In the genomic region with DNA sequence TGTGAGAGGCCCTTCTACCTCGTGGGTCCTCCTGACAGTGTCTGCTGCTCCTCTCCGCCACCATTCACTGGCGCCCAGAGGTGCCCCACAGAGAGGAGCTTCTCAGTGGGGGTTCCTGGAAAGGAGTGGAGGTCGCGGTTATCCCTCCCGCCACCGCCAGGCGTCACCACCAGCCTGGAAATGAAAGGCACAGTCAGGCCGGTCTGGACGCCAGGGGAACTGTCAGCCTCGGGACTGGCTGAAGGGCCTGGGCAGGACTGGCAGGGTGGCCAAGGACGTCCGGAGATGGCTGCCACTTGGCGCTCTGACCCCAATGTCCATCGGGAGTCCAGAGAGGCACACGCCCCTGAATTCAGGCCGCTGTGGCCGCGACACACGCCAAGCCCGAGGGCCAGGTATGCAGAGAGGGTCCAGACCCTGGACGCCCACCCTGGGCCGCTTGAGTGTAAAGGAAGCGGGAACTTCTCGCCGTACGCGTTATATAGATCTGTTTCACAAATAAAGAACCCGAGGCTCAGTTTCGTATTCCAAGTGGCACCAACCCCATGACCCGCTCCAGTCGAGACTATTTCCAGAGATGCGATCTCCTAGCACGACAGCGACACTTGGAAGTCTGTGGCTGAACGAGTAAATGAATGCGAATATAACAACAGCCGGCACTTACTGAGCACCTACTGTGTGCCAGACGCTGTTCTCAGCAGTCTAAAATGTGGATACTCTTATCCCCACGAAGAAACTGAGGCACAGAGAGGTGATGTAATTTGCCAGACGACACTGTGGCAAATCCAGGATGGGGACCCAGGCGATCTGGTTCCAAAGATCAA, we compare ENCODE assay signal across 8 cellular contexts. TPM values are rescaled to one million over a fixed set of nuclear protein-coding genes. Genes with fewer than 3 reads are reported as not detected.
DNase-seq lines count a peak whose midpoint lies in the region; ATAC-seq and TF ChIP-seq lines count a peak whose summit lies in the region.

No MANE protein-coding gene starts in this region.

- no peak overlapping the region for H3K27ac ChIP-seq in RWPE1

- H3K36me3 Mint-ChIP-seq in neural crest cell (ENCODE audit: low read depth), result no peaks in the 10 kb centered on the region

- peaks cover 20% of the 10 kb centered on the region for H3K4me1 Mint-ChIP-seq in neural crest cell

- peak overlapping the region; percentile 82 for H3K4me3 Mint-ChIP-seq in neural crest cell

- peak; percentile 48 for ATAC-seq in stimulated activated naive CD8-positive, alpha-beta T cell treated with anti-CD3 and anti-CD28 coated beads, Interleukin-15, Interleukin-2, amounts not matched to agents 100 U/mL and 50 U/mL, for 24 hours
- no peak for ATAC-seq in HG02623 (IDR thresholded peaks at IDR 0.05; ENCODE audit: unreplicated experiment)

- DNase-seq in GM12865 (ENCODE audit: low read depth) (peak; percentile 89), HuH-7.5 (ENCODE audit: low spot score) (peak; percentile 66), RWPE1 (ENCODE audit: low spot score) (peak; percentile 71), fibroblast of villous mesenchyme (ENCODE audit: low read depth) (peak; percentile 73), neural crest cell (ENCODE audit: low read depth, low spot score) (peak; percentile 95)
- DNase-seq in activated T-helper 9 cell treated with anti-CD3 and anti-CD28 coated beads, Interleukin-2, amount 50 U/mL, for 16 hours (ENCODE audit: low read depth), result peak; percentile 77
- peak; percentile 91 for DNase-seq in stimulated activated naive CD8-positive, alpha-beta T cell treated with anti-CD3 and anti-CD28 coated beads, Interleukin-15, Interleukin-2, amounts not matched to agents 100 U/mL and 50 U/mL, for 24 hours

- H3K4me3 ChIP-seq in GM12865 (ENCODE audit: low read depth, low read length) (no peak overlapping the region), fibroblast of villous mesenchyme (ENCODE audit: low read depth, low read length) (peak overlapping the region; percentile 55)

- POLR2A ChIA-PET in RWPE1 (lab: Yijun Ruan, JAX; ENCODE audit: low non-redundant PET), result no interaction called here

- peaks cover 71% of the 10 kb centered on the region for H3K27me3 Mint-ChIP-seq in neural crest cell (ENCODE audit: low read depth)

- H3K27ac Mint-ChIP-seq in neural crest cell (ENCODE audit: unreplicated experiment), result no peak overlapping the region

- CTCF ChIA-PET in RWPE1 (lab: Yijun Ruan, JAX), result interaction anchor here (0.6 to 1.4 kb wide), 16 partner anchors 9 to 1541 kb away, joined by 3 to 26 read pairs (median 4); no protein-coding TSS in a partner anchor

- TF ChIP-seq CTCF in GM12865 (IDR thresholded peaks at IDR 0.05; ENCODE audit: insufficient read depth, low read depth, low read length, missing control alignments) (peak; percentile 94), RWPE1 (conservative IDR thresholded peaks at IDR 0.05; ENCODE audit: low read depth) (peak; percentile 96), fibroblast of villous mesenchyme (IDR thresholded peaks at IDR 0.05; ENCODE audit: insufficient read depth, low read depth, low read length) (peak; percentile 97), neural crest cell (conservative IDR thresholded peaks at IDR 0.05) (peak; percentile 92)

- no peaks in the 10 kb centered on the region for H3K9me3 Mint-ChIP-seq in neural crest cell

RNA-seq across cellular contexts. Expression of a gene that starts 7.6 kb away (rescaled TPM):
- total RNA-seq in fibroblast of villous mesenchyme (0.43 and 0.97 TPM in 2 replicates), neural crest cell (0.79 and 1.1 TPM in 2 replicates)
